1 cellular context compared by ENCODE assay signal in genomic region chr17:74119960-74120359, GRCh38.
TF ChIP-seq lines count a peak whose summit lies in the region.

No MANE protein-coding gene starts in this region.

TF ChIP-seq in H1, 55 proteins besides CTCF, POLR2A, EP300 and RAD21 (continued from another document):
- TF ChIP-seq CHD7 (IDR thresholded peaks at IDR 0.05; ENCODE audit: insufficient replicate concordance, low read length) (no peak), CEBPB (IDR thresholded peaks at IDR 0.05; ENCODE audit: low read depth, low read length) (no peak), CBX8 (IDR thresholded peaks at IDR 0.05; ENCODE audit: borderline replicate concordance, low read depth, low read length) (no peak), SIX5 (IDR thresholded peaks at IDR 0.05; ENCODE audit: low read depth, low read length) (no peak), CHD1 (IDR thresholded peaks at IDR 0.05; ENCODE audit: low read depth, low read length) (no peak), SIRT6 (IDR thresholded peaks at IDR 0.05; ENCODE audit: low read length) (no peak), JUND (IDR thresholded peaks at IDR 0.05; ENCODE audit: low read length) (no peak), USF2 (IDR thresholded peaks at IDR 0.05; ENCODE audit: low read length) (no peak)
TF ChIP-seq in H1: peak in this region for 0.
